9 cellular contexts compared by ENCODE assay signal in genomic region chr2:230537531-230537976, GRCh38.
A peak's percentile ranks its signal among the peaks of the same experiment; 100 is the strongest.
DNase-seq lines count a peak whose midpoint lies in the region; ATAC-seq, FAIRE-seq and TF ChIP-seq lines count a peak whose summit lies in the region.
"Had no signal": no experiment of that assay in that cellular context is flagged by ENCODE, and none has a peak within 500 bp of the region (broad histone marks: within the 10 kb centered on the region; RNA-seq: fewer than 3 reads in every experiment).

No MANE protein-coding gene starts in this region.

- intact Hi-C loops in activated T-helper 1 cell treated with anti-CD3 and anti-CD28 coated beads, Interleukin-12 subunit alpha, Interleukin-12 subunit beta, Interleukin-2, Interleukin-4 antibody, amounts not matched to agents 30 ng/mL and 10 ng/mL and 1 ng/mL, durations not matched to agents 14 hours and 24 hours and 36 hours (cut with micrococcal nuclease) = loop anchor here (1.0 kb wide), 2 partner anchors 65 kb away; no protein-coding TSS in a partner anchor

- H3K4me3 Mint-ChIP-seq in activated T-helper 1 cell treated with anti-CD3 and anti-CD28 coated beads, Interleukin-12 subunit alpha, Interleukin-12 subunit beta, Interleukin-2, Interleukin-4 antibody, amounts not matched to agents 30 ng/mL and 10 ng/mL and 1 ng/mL, durations not matched to agents 14 hours and 24 hours and 36 hours = peak overlapping the region; percentile 57
- H3K4me3 Mint-ChIP-seq in type B pancreatic cell = no peak overlapping the region

- peaks cover 68% of the 10 kb centered on the region for H3K4me1 Mint-ChIP-seq in activated T-helper 1 cell treated with anti-CD3 and anti-CD28 coated beads, Interleukin-12 subunit alpha, Interleukin-12 subunit beta, Interleukin-2, Interleukin-4 antibody, amounts not matched to agents 30 ng/mL and 10 ng/mL and 1 ng/mL, durations not matched to agents 14 hours and 24 hours and 36 hours (ENCODE audit: low read depth)
- no peaks in the 10 kb centered on the region for H3K4me1 Mint-ChIP-seq in type B pancreatic cell (ENCODE audit: unreplicated experiment)

- peak overlapping the region; percentile 67 for H3K27ac Mint-ChIP-seq in activated T-helper 1 cell treated with anti-CD3 and anti-CD28 coated beads, Interleukin-12 subunit alpha, Interleukin-12 subunit beta, Interleukin-2, Interleukin-4 antibody, amounts not matched to agents 30 ng/mL and 10 ng/mL and 1 ng/mL, durations not matched to agents 14 hours and 24 hours and 36 hours
- H3K27ac Mint-ChIP-seq in type B pancreatic cell = no peak overlapping the region

- H3K36me3 Mint-ChIP-seq in activated T-helper 1 cell treated with anti-CD3 and anti-CD28 coated beads, Interleukin-12 subunit alpha, Interleukin-12 subunit beta, Interleukin-2, Interleukin-4 antibody, amounts not matched to agents 30 ng/mL and 10 ng/mL and 1 ng/mL, durations not matched to agents 14 hours and 24 hours and 36 hours (ENCODE audit: low read depth) = peaks cover 40% of the 10 kb centered on the region
- H3K36me3 Mint-ChIP-seq in type B pancreatic cell = no peaks in the 10 kb centered on the region

- FAIRE-seq in GM19239 (lab: Jason Lieb, UNC) = peak; percentile 86

- H3K9me3 Mint-ChIP-seq in activated T-helper 1 cell treated with anti-CD3 and anti-CD28 coated beads, Interleukin-12 subunit alpha, Interleukin-12 subunit beta, Interleukin-2, Interleukin-4 antibody, amounts not matched to agents 30 ng/mL and 10 ng/mL and 1 ng/mL, durations not matched to agents 14 hours and 24 hours and 36 hours = peaks cover 3% of the 10 kb centered on the region
- no peaks in the 10 kb centered on the region for H3K9me3 Mint-ChIP-seq in type B pancreatic cell

- ATAC-seq in GM18499 (IDR thresholded peaks at IDR 0.05; ENCODE audit: insufficient read depth, unreplicated experiment) (peak; percentile 46), HG02981 (IDR thresholded peaks at IDR 0.05; ENCODE audit: unreplicated experiment) (peak; percentile 64)

- no peaks in the 10 kb centered on the region for H3K27me3 Mint-ChIP-seq in activated T-helper 1 cell treated with anti-CD3 and anti-CD28 coated beads, Interleukin-12 subunit alpha, Interleukin-12 subunit beta, Interleukin-2, Interleukin-4 antibody, amounts not matched to agents 30 ng/mL and 10 ng/mL and 1 ng/mL, durations not matched to agents 14 hours and 24 hours and 36 hours (ENCODE audit: insufficient read depth)
- H3K27me3 Mint-ChIP-seq in type B pancreatic cell = no peaks in the 10 kb centered on the region

- no peak for DNase-seq in GM19239 (ENCODE audit: insufficient read length, low spot score)
- peak; percentile 42 for DNase-seq in activated T-helper 1 cell treated with anti-CD3 and anti-CD28 coated beads, Interleukin-12 subunit alpha, Interleukin-12 subunit beta, Interleukin-2, Interleukin-4 antibody, amounts not matched to agents 30 ng/mL and 10 ng/mL and 1 ng/mL, durations not matched to agents 14 hours and 24 hours and 36 hours (ENCODE audit: low spot score)
- no peak for DNase-seq in superior temporal gyrus (ENCODE audit: extremely low spot score)
- no peak for DNase-seq in type B pancreatic cell (ENCODE audit: extremely low spot score, unreplicated experiment)
- DNase-seq in hypothalamus (lab: John Stamatoyannopoulos, UW) = no peak
- DNase-seq in SIG-M5 treated with dmso at 0.1 percent for 504 hours (lab: John Stamatoyannopoulos, UW; ENCODE audit: unreplicated experiment) = no peak
- DNase-seq: EL had no signal

- TF ChIP-seq CTCF in type B pancreatic cell (conservative IDR thresholded peaks at IDR 0.05) = no peak
